In the genomic region with DNA sequence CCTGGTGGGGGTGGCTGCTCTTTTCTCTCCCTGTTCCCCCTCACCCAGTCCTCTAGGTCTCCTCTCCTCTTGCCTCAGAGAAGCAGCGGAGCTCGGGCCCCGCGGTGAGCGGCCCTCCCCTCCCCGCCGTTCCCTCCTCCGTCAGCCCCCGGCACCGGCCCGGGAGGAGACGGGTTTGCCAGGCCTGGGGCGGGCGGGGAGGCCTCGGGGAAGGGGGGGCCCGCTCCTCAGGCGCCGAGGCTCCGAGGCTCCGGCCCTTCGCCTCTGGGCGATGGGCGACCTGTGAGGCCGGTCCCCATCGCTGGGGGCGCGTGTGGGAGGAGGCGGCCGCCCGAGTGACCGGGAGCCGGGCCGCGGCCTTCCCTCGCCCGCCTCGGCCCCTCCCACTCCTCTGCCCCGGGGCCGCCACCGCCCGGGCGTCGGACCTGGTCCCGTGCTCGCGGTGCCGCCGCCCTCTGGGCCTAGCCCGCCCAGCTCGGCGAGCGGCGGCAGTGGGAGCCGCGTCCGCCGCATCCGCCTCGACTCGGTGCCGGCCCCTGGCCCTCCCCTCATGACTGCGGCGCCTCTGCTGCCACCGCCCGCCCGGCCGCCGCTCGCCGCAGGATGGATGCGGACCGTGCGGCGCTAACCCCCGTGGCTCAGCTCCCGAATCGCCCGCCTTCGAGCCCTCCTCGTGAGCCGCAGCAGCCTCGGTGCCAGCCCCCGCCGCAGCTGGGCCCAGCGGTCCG, we compare ENCODE assay signal across 8 cellular contexts. TPM values are rescaled to one million over a fixed set of nuclear protein-coding genes. Genes with fewer than 3 reads are reported as not detected.
DNase-seq lines count a peak whose midpoint lies in the region; ATAC-seq and TF ChIP-seq lines count a peak whose summit lies in the region.

No MANE protein-coding gene starts in this region.

- H4K20me1 ChIP-seq in DOHH2 (ENCODE audit: control insufficient read depth, insufficient read depth, low read depth, low read length), result peaks cover 15% of the 10 kb centered on the region; the same call in 1 of the 2 replicates

- H3K4me3 ChIP-seq in DOHH2 (ENCODE audit: low read length) (peak overlapping the region; percentile 97), lower lobe of right lung (peak overlapping the region; percentile 87)

- H3K9me3 ChIP-seq in DOHH2 (ENCODE audit: control insufficient read depth, insufficient read depth, low read length) (no peaks in the 10 kb centered on the region), lower lobe of right lung (no peaks in the 10 kb centered on the region)

- H3K9me2 ChIP-seq in DOHH2 (replicated peaks; ENCODE audit: control insufficient read depth, low read length), result no peaks in the 10 kb centered on the region

- peaks cover 32% of the 10 kb centered on the region for H3K36me3 Mint-ChIP-seq in stimulated activated naive CD8-positive, alpha-beta T cell treated with anti-CD3 and anti-CD28 coated beads, Interleukin-15, Interleukin-2, amounts not matched to agents 100 ng/mL and 50 ng/mL, for 24 hours (ENCODE audit: low read depth)

- H3K27ac ChIP-seq in DOHH2 (ENCODE audit: low read depth, low read length), result peak overlapping the region; percentile 68
- H3K27ac ChIP-seq in lower lobe of right lung, result peak overlapping the region; percentile 91

- DNase-seq in UCSD-AML1 (lab: John Stamatoyannopoulos, UW; ENCODE audit: unreplicated experiment) (peak; percentile 62), ecto neural progenitor cell (ENCODE audit: low spot score) (peak; percentile 86), lower lobe of right lung (peak; percentile 82)

- H3K27me3 ChIP-seq in DOHH2 (ENCODE audit: control insufficient read depth, low read length) (no peaks in the 10 kb centered on the region), lower lobe of right lung (ENCODE audit: low read depth) (no peaks in the 10 kb centered on the region)

- H3K79me2 ChIP-seq in DOHH2 (ENCODE audit: control insufficient read depth, low read length), result peaks cover 55% of the 10 kb centered on the region

- H3F3A ChIP-seq in DOHH2 (ENCODE audit: control insufficient read depth, insufficient read depth), result peaks cover 10% of the 10 kb centered on the region

- TF ChIP-seq CTCF in DOHH2 (IDR thresholded peaks at IDR 0.05; ENCODE audit: low read depth, low read length, poor library complexity, severe bottlenecking) (no peak), lower lobe of right lung (IDR thresholded peaks at IDR 0.05) (peak; percentile 40)

- ATAC-seq in GM19463 (IDR thresholded peaks at IDR 0.05; ENCODE audit: unreplicated experiment) (peak; percentile 25), HG03571 (IDR thresholded peaks at IDR 0.05; ENCODE audit: unreplicated experiment) (peak; percentile 24), lower lobe of right lung (peak; percentile 73 to 81), GM18519 (IDR thresholded peaks at IDR 0.05; ENCODE audit: low FRiP score, unreplicated experiment) (no peak)

- peaks cover 29% of the 10 kb centered on the region for H3K4me1 Mint-ChIP-seq in stimulated activated naive CD8-positive, alpha-beta T cell treated with anti-CD3 and anti-CD28 coated beads, Interleukin-15, Interleukin-2, amounts not matched to agents 100 ng/mL and 50 ng/mL, for 24 hours (ENCODE audit: low read depth)

- H3K4me3 Mint-ChIP-seq in stimulated activated naive CD8-positive, alpha-beta T cell treated with anti-CD3 and anti-CD28 coated beads, Interleukin-15, Interleukin-2, amounts not matched to agents 100 ng/mL and 50 ng/mL, for 24 hours, result no peak overlapping the region

- H3K27ac Mint-ChIP-seq in stimulated activated naive CD8-positive, alpha-beta T cell treated with anti-CD3 and anti-CD28 coated beads, Interleukin-15, Interleukin-2, amounts not matched to agents 100 ng/mL and 50 ng/mL, for 24 hours, result peak overlapping the region; percentile 79

- H3K4me2 ChIP-seq in DOHH2 (ENCODE audit: low read length), result peak overlapping the region; percentile 81

- intact Hi-C loops in lower lobe of right lung (cut with DNase I), result loop anchor here (10.0 kb wide), 1 partner anchor 178 kb away; no protein-coding TSS in a partner anchor

- no peaks in the 10 kb centered on the region for H3K27me3 Mint-ChIP-seq in stimulated activated naive CD8-positive, alpha-beta T cell treated with anti-CD3 and anti-CD28 coated beads, Interleukin-15, Interleukin-2, amounts not matched to agents 100 ng/mL and 50 ng/mL, for 24 hours

- peaks cover 45% of the 10 kb centered on the region for H3K4me1 ChIP-seq in DOHH2 (ENCODE audit: control insufficient read depth, low read length)
- H3K4me1 ChIP-seq in lower lobe of right lung, result peaks cover 42% of the 10 kb centered on the region

- H3K36me3 ChIP-seq in DOHH2 (ENCODE audit: control insufficient read depth, low read length) (peaks cover 41% of the 10 kb centered on the region), lower lobe of right lung (no peaks in the 10 kb centered on the region)

- H3K9me3 Mint-ChIP-seq in stimulated activated naive CD8-positive, alpha-beta T cell treated with anti-CD3 and anti-CD28 coated beads, Interleukin-15, Interleukin-2, amounts not matched to agents 100 ng/mL and 50 ng/mL, for 24 hours, result no peaks in the 10 kb centered on the region

RNA-seq across cellular contexts. Expression of gene WNK1, which starts 0.5 kb away (rescaled TPM):
- total RNA-seq in lower lobe of right lung, result 206 TPM
